1 cellular context compared by ENCODE assay signal in the genomic region with DNA sequence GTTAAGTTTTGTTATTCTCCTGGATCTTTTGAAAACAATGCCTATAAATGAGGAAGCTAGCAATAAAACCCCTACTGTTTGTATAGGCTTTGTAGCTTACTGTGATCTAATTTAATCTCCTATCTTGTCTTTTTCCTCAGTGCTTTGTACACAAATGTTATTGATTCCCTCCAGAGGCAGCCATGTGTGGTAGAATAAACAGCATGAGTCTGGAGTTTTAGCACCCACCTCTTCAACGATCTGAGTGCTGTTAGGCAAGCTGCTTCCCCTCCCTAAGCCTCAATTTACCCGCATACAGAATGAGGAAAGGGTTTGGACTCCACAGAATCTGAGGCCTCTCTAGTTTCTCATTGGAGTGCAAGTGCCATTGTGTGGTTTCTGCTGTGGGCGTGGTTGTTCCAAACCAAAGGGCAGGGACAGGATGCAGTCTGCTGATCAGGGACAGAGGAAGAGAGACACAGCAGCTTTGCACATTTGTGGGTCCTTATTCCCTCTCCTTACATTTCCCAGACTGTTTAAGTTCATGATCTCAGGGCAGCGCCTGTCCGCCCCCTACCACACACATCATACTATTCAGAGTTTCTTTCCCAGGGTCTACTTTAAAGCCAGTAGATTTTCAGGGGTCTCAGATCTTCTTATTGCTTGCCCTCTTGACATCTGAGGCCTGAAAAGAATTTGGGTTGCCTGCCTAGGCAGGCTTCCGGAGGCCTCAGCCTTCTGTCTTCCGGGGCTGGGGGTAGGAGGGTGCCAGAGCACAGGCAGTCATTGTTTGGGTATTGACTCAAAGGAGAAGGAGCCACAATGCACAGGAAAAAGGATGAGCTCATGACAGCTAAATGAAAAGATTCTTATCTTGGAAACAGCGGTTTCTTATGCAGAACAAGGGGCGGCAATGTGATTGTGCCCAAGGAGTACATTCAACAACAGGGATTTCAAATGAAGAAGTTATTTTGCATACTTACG.
TF ChIP-seq lines count a peak whose summit lies in the region.

No MANE protein-coding gene starts in this region.

TF ChIP-seq in H1, 55 proteins besides CTCF, POLR2A, EP300 and RAD21:
- TF ChIP-seq KDM4A (IDR thresholded peaks at IDR 0.05; ENCODE audit: low read depth, low read length, severe bottlenecking) (no peak), CBX5 (IDR thresholded peaks at IDR 0.05; ENCODE audit: low read depth, low read length) (no peak), CHD1 (IDR thresholded peaks at IDR 0.05; ENCODE audit: low read depth, low read length) (no peak), POLR2AphosphoS5 (IDR thresholded peaks at IDR 0.05; ENCODE audit: low read depth, low read length) (no peak), SIRT6 (IDR thresholded peaks at IDR 0.05; ENCODE audit: low read length) (no peak), BRCA1 (IDR thresholded peaks at IDR 0.05; ENCODE audit: low read depth, low read length) (no peak), NANOG (IDR thresholded peaks at IDR 0.05; ENCODE audit: insufficient read depth, low read depth, low read length, poor library complexity, severe bottlenecking) (no peak), ZNF274 (IDR thresholded peaks at IDR 0.05; ENCODE audit: borderline replicate concordance, extremely low read depth, low read length) (no peak), RNF2 (IDR thresholded peaks at IDR 0.05; ENCODE audit: borderline replicate concordance, low read depth, low read length, missing control alignments, poor library complexity, severe bottlenecking) (no peak), SP4 (IDR thresholded peaks at IDR 0.05; ENCODE audit: low read length) (no peak), NRF1 (IDR thresholded peaks at IDR 0.05; ENCODE audit: low read depth, low read length) (no peak), HDAC2 (IDR thresholded peaks at IDR 0.05; ENCODE audit: borderline replicate concordance in 1 of 2, low read depth in 2 of 2, low read length in 2 of 2) (no peak), PHF8 (conservative IDR thresholded peaks at IDR 0.05; ENCODE audit: low read depth, low read length) (no peak), KDM5A (IDR thresholded peaks at IDR 0.05; ENCODE audit: low read length) (no peak), EZH2 (IDR thresholded peaks at IDR 0.05; ENCODE audit: low read depth, low read length, severe bottlenecking) (no peak), SUZ12 (IDR thresholded peaks at IDR 0.05; ENCODE audit: low read length) (no peak), HDAC6 (IDR thresholded peaks at IDR 0.05; ENCODE audit: low read depth, low read length) (no peak), TBP (IDR thresholded peaks at IDR 0.05; ENCODE audit: low read depth, low read length) (no peak)
- TF ChIP-seq, protein P1, sequence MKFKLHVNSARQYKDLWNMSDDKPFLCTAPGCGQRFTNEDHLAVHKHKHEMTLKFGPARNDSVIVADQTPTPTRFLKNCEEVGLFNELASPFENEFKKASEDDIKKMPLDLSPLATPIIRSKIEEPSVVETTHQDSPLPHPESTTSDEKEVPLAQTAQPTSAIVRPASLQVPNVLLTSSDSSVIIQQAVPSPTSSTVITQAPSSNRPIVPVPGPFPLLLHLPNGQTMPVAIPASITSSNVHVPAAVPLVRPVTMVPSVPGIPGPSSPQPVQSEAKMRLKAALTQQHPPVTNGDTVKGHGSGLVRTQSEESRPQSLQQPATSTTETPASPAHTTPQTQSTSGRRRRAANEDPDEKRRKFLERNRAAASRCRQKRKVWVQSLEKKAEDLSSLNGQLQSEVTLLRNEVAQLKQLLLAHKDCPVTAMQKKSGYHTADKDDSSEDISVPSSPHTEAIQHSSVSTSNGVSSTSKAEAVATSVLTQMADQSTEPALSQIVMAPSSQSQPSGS (IDR thresholded peaks at IDR 0.05; ENCODE audit: low read length), result no peak
